16 cellular contexts compared by ENCODE assay signal in genomic region chr2:9883897-9884296, GRCh38.
DNase-seq lines count a peak whose midpoint lies in the region; ATAC-seq and TF ChIP-seq lines count a peak whose summit lies in the region.
"Had no signal": no experiment of that assay in that cellular context is flagged by ENCODE, and none has a peak within 500 bp of the region (broad histone marks: within the 10 kb centered on the region; RNA-seq: fewer than 3 reads in every experiment).

No MANE protein-coding gene starts in this region.

- no peak for TF ChIP-seq CTCF in RWPE1 (conservative IDR thresholded peaks at IDR 0.05; ENCODE audit: low read depth)
- TF ChIP-seq CTCF in parathyroid adenoma (IDR thresholded peaks at IDR 0.05) = no peak
- no peak for TF ChIP-seq CTCF in GM20000 (IDR thresholded peaks at IDR 0.05; ENCODE audit: extremely low read depth, missing control alignments)

- H3K27me3 ChIP-seq in HUES48 (ENCODE audit: control insufficient read depth, insufficient read depth, low read length) (no peaks in the 10 kb centered on the region), parathyroid adenoma (ENCODE audit: control insufficient read depth, insufficient read depth, low read length) (no peaks in the 10 kb centered on the region)

- CTCF ChIA-PET in RWPE1 (lab: Yijun Ruan, JAX) = interaction anchor here (0.6 to 1.4 kb wide), 2 partner anchors 30 to 133 kb away, joined by 3 to 4 read pairs; no protein-coding TSS in a partner anchor

- H3K36me3 ChIP-seq in HUES48 (ENCODE audit: control insufficient read depth, insufficient read depth, low read length) (peaks cover 49% of the 10 kb centered on the region), parathyroid adenoma (ENCODE audit: control insufficient read depth, insufficient read depth, low read length) (peaks cover 2% of the 10 kb centered on the region)

- H3K4me2 ChIP-seq in parathyroid adenoma (ENCODE audit: low read length) = peak overlapping the region; percentile 26
- H3K4me2 ChIP-seq: A549 had no signal

- POLR2A ChIA-PET in RWPE1 (lab: Yijun Ruan, JAX; ENCODE audit: low non-redundant PET) = no interaction called here

- peak overlapping the region; percentile 57 for H3K27ac ChIP-seq in HUES48 (ENCODE audit: low read depth, low read length)
- peak overlapping the region; percentile 58 for H3K27ac ChIP-seq in RWPE1
- H3K27ac ChIP-seq in parathyroid adenoma = no peak overlapping the region
- H3K27ac ChIP-seq: A549 had no signal

- no peak for ATAC-seq in GM18861 (IDR thresholded peaks at IDR 0.05; ENCODE audit: unreplicated experiment)
- ATAC-seq: CD8-positive, alpha-beta T cell; K562 had no signal

- H3K9ac ChIP-seq in HUES48 (ENCODE audit: low read depth, low read length) (no peak overlapping the region), parathyroid adenoma (no peak overlapping the region)

- H3K4me1 ChIP-seq in HUES48 (ENCODE audit: control insufficient read depth, insufficient read depth, low read length) = 0 out of 2 replicates have a peak, but pooled peaks cover 3% of the 10 kb centered on the region
- peaks cover 2% of the 10 kb centered on the region for H3K4me1 ChIP-seq in parathyroid adenoma
- H3K4me1 ChIP-seq: A549 had no signal

- H3K4me3 ChIP-seq in HUES48 (ENCODE audit: low read depth, low read length) (no peak overlapping the region), parathyroid adenoma (ENCODE audit: low read depth, low read length) (no peak overlapping the region)
- H3K4me3 ChIP-seq: A549, K562 had no signal

- H2AFZ ChIP-seq in parathyroid adenoma = no peak overlapping the region

- H3K9me3 ChIP-seq in HUES48 (ENCODE audit: control insufficient read depth, insufficient read depth, low read length) = peaks cover 3% of the 10 kb centered on the region; the same call in 1 of the 2 replicates
- H3K9me3 ChIP-seq in parathyroid adenoma (ENCODE audit: control insufficient read depth, low read length) = peaks cover 2% of the 10 kb centered on the region

- DNase-seq in RWPE1 (ENCODE audit: low spot score) (no peak), medulla oblongata (ENCODE audit: extremely low spot score) (peak; percentile 8), GM20000 (ENCODE audit: low spot score) (no peak), DMS 273 treated with DMSO at 0.1 percent for 48 hours (lab: John Stamatoyannopoulos, UW) (no peak)
- no peak for DNase-seq in stimulated activated CD8-positive, alpha-beta memory T cell treated with anti-CD3 and anti-CD28 coated beads, Interleukin-4, amount 100 ng/mL, for 48 hours
- DNase-seq: CD8-positive, alpha-beta T cell; COR-L47; DND-41; GF-D8; GOT3; H9 had no signal

- H3K79me2 ChIP-seq in parathyroid adenoma = peaks cover 2% of the 10 kb centered on the region
